9 cellular contexts compared by ENCODE assay signal in the genomic region with DNA sequence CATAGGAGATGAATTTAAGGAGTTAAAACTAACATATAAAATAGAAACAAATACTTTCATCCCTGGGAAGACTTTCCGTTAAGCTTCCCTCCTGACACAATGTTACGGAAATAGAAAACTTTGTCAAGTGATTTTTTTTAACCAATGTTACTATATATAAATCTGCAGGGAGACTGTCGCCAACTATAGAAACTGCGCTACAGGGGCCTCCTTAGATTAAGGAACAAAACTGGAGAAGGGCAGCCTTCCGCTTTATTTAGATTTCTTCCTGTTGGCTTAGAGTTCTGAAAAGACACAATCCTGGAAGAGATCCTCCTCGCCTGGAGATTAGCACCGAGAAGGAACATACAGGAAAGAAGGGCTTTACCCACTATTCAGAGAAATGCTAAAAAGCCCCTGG. TPM values are rescaled to one million over a fixed set of nuclear protein-coding genes. Genes with fewer than 3 reads are reported as not detected.
DNase-seq lines count a peak whose midpoint lies in the region; ATAC-seq and TF ChIP-seq lines count a peak whose summit lies in the region.
"Had no signal": no experiment of that assay in that cellular context is flagged by ENCODE, and none has a peak within 500 bp of the region (broad histone marks: within the 10 kb centered on the region; RNA-seq: fewer than 3 reads in every experiment).

No MANE protein-coding gene starts in this region.

- intact Hi-C loops in heart left ventricle (cut with DNase I) = loop anchor here in 7 of 10 donors (5.0 to 10.0 kb wide), 5 partner anchors 62 to 262 kb away; partner anchors contain the start of genes ALDH9A1 (in 5 of the 7) and TMCO1 (in 3 of the 7)
- intact Hi-C loops in Right ventricle myocardium inferior (cut with DNase I) = loop anchor here (5.0 kb wide), 1 partner anchor 135 kb away; the partner anchor contains the start of gene TMCO1
- intact Hi-C loops in activated naive CD4-positive, alpha-beta T cell treated with anti-CD3 and anti-CD28 coated beads for 36 hours (cut with micrococcal nuclease) = loop anchor here (2.0 to 10.0 kb wide), 4 partner anchors 46 to 1472 kb away; partner anchors contain the start of gene POGK

- H3K4me1 Mint-ChIP-seq in activated naive CD4-positive, alpha-beta T cell treated with anti-CD3 and anti-CD28 coated beads for 36 hours (ENCODE audit: low read depth) = peaks cover 23% of the 10 kb centered on the region

- H3K4me1 ChIP-seq in heart left ventricle = peaks cover 8 to 66% (median 49%) of the 10 kb centered on the region in 12 donors
- peaks cover 24% of the 10 kb centered on the region for H3K4me1 ChIP-seq in mesodermal cell (ENCODE audit: control insufficient read depth, insufficient read depth, low read length, poor library complexity, severe bottlenecking)

- WGBS in heart left ventricle, 4 donors = 2 to 9% (median 6%) methylated on average over 7 of the region's 7 CpGs
- WGBS in mesodermal cell (ENCODE audit: insufficient coverage in 2 of 2), 2 experiments = 84% methylated on average over 3 of the region's 7 CpGs; no CpG with 5 or more reads in 1 of the 2 experiments

- H3K9me3 ChIP-seq in heart left ventricle (no peaks in the 10 kb centered on the region), mesodermal cell (ENCODE audit: control insufficient read depth, low read length) (no peaks in the 10 kb centered on the region)

- no peaks in the 10 kb centered on the region for H3K9me3 Mint-ChIP-seq in activated naive CD4-positive, alpha-beta T cell treated with anti-CD3 and anti-CD28 coated beads for 36 hours

- H3K36me3 ChIP-seq in heart left ventricle (peaks cover 0 to 24% (median 14%) of the 10 kb centered on the region in 9 donors), mesodermal cell (ENCODE audit: control insufficient read depth, insufficient read depth, low read length) (peaks cover 25% of the 10 kb centered on the region)

- TF ChIP-seq CTCF in heart left ventricle (IDR thresholded peaks at IDR 0.05) (no peak), coronary artery (IDR thresholded peaks at IDR 0.05) (no peak)

- no peaks in the 10 kb centered on the region for H3K27me3 Mint-ChIP-seq in activated naive CD4-positive, alpha-beta T cell treated with anti-CD3 and anti-CD28 coated beads for 36 hours (ENCODE audit: low read depth)

- no peak for TF ChIP-seq POLR2A in heart left ventricle (IDR thresholded peaks at IDR 0.05)

- H3K27ac ChIP-seq in heart left ventricle (peak overlapping the region; percentile 69 to 99 (median 93)), coronary artery (peak overlapping the region; percentile 87 to 98), mesodermal cell (ENCODE audit: low read depth, low read length, severe bottlenecking) (peak overlapping the region; percentile 92)

- H3K27me3 ChIP-seq in heart left ventricle = no peaks in the 10 kb centered on the region

- DNase-seq in heart left ventricle (peak in 3 of 5 donors; percentile 25 to 34 (median 26)), Right ventricle myocardium inferior (ENCODE audit: missing footprints) (no peak), coronary artery (ENCODE audit: low spot score) (no peak), epidermal melanocyte (ENCODE audit: insufficient read length, low spot score) (no peak), SW 1271 (lab: John Stamatoyannopoulos, UW) (no peak)
- DNase-seq in activated naive CD4-positive, alpha-beta T cell treated with anti-CD3 and anti-CD28 coated beads for 36 hours = no peak
- DNase-seq: COR-L47 had no signal

- H3K27ac Mint-ChIP-seq in activated naive CD4-positive, alpha-beta T cell treated with anti-CD3 and anti-CD28 coated beads for 36 hours = no peak overlapping the region

- H3K36me3 Mint-ChIP-seq in activated naive CD4-positive, alpha-beta T cell treated with anti-CD3 and anti-CD28 coated beads for 36 hours (ENCODE audit: low read depth) = peaks cover 4% of the 10 kb centered on the region

- ATAC-seq in heart left ventricle (peak; percentile 4 to 44 (median 28)), Right ventricle myocardium inferior (no peak), HG03442 (IDR thresholded peaks at IDR 0.05; ENCODE audit: unreplicated experiment) (no peak)

- no peak overlapping the region for H3K4me3 Mint-ChIP-seq in activated naive CD4-positive, alpha-beta T cell treated with anti-CD3 and anti-CD28 coated beads for 36 hours

- H3K4me3 ChIP-seq in heart left ventricle (peak overlapping the region; percentile 63 to 96 (median 89)), coronary artery (peak overlapping the region; percentile 99), mesodermal cell (ENCODE audit: extremely low read depth, insufficient read depth, low read length, poor library complexity, severe bottlenecking) (peak overlapping the region; percentile 88)

- CTCF ChIA-PET in activated naive CD4-positive, alpha-beta T cell treated with anti-CD3 and anti-CD28 coated beads for 36 hours (lab: Charles Lee) = interaction anchor here (0.6 to 2.3 kb wide), 3 partner anchors 15 to 214 kb away, joined by 3 to 11 read pairs (median 3); no protein-coding TSS in a partner anchor

RNA-seq across cellular contexts. Expression of gene MGST3, which starts 1.5 kb away (rescaled TPM):
- 1,000 to 10,000 TPM in 1 of 9 donors, 100 to 1,000 TPM in 8; 408 to 1,027 (median 747) TPM for total RNA-seq in heart left ventricle
- polyA plus RNA-seq in heart left ventricle = 1,000 to 10,000 TPM in 1 of 2 donors, 100 to 1,000 TPM in 1; 399 to 1,314 TPM
- total RNA-seq in Right ventricle myocardium inferior = 628 TPM
- 182 TPM for polyA plus RNA-seq in mesodermal cell (2013, experiment 1 of 2)
- 173 TPM for polyA plus RNA-seq in mesodermal cell (2013, experiment 2 of 2)
- total RNA-seq in activated naive CD4-positive, alpha-beta T cell treated with anti-CD3 and anti-CD28 coated beads for 36 hours = 10 to 100 TPM; 26.6 to 29.2 TPM

Comparison
In these comparisons a context has a peak if more than half of its experiments do, and no peak if none do; other contexts are left out.
1. ATAC-seq: peak in heart left ventricle (4 of 4); none in Right ventricle myocardium inferior (single experiment) and HG03442 (single experiment).
2. DNase-seq: peak in heart left ventricle (3 of 5); none in Right ventricle myocardium inferior (single experiment), coronary artery (single experiment), epidermal melanocyte (single experiment), SW 1271 (0 of 2) and activated naive CD4-positive, alpha-beta T cell treated with anti-CD3 and anti-CD28 coated beads for 36 hours (single experiment).
3. RNA of gene MGST3, which starts 1.5 kb away (total RNA-seq): 408 to 1,027 TPM in heart left ventricle and 628 TPM in Right ventricle myocardium inferior (single experiment); 26.6 to 29.2 TPM in activated naive CD4-positive, alpha-beta T cell treated with anti-CD3 and anti-CD28 coated beads for 36 hours; every median in the first group is over 10 times any median in the second.
4. Peak in every context shown above with its lines, with median percentiles within 50 percentile points of each other: H3K27ac ChIP-seq and H3K4me3 ChIP-seq.